In genomic region chr3:9280477-9281219, GRCh38 we compare ENCODE assay signal across 15 cellular contexts. TPM values are rescaled to one million over a fixed set of nuclear protein-coding genes. Genes with fewer than 3 reads are reported as not detected.
DNase-seq lines count a peak whose midpoint lies in the region; ATAC-seq and TF ChIP-seq lines count a peak whose summit lies in the region.
"Had no signal": no experiment of that assay in that cellular context is flagged by ENCODE, and none has a peak within 500 bp of the region (broad histone marks: within the 10 kb centered on the region; RNA-seq: fewer than 3 reads in every experiment).

No MANE protein-coding gene starts in this region.

- H3K4me3 Mint-ChIP-seq in stimulated activated memory B cell treated with anti-CD40 and anti-IgM and Interleukin-4, amounts not matched to agents 10 μg/mL and 1 μg/mL and 100 μg/mL, for 72 hours = no peak overlapping the region
- H3K4me3 Mint-ChIP-seq: activated CD8-positive, alpha-beta T cell treated with anti-CD3 and anti-CD28 coated beads, Interleukin-2, amount 10 ng/mL, durations not matched to agents 7 days and 5 days; activated naive CD8-positive, alpha-beta T cell; CD4-positive, CD25-positive, alpha-beta regulatory T cell; HFFc6; naive thymus-derived CD4-positive, alpha-beta T cell; T-cell had no signal

- H3K9me3 Mint-ChIP-seq in stimulated activated memory B cell treated with anti-CD40 and anti-IgM and Interleukin-4, amounts not matched to agents 10 μg/mL and 1 μg/mL and 100 μg/mL, for 72 hours = peaks cover 3% of the 10 kb centered on the region
- H3K9me3 Mint-ChIP-seq: HFFc6, T-cell had no signal

- H3K27me3 ChIP-seq in GM23248 (replicated peaks; ENCODE audit: insufficient read depth) (no peaks in the 10 kb centered on the region), endocrine pancreas (ENCODE audit: control insufficient read depth, insufficient read depth, low read length) (no peaks in the 10 kb centered on the region), neural cell (ENCODE audit: insufficient read depth, low read depth, low read length) (no peaks in the 10 kb centered on the region)

- no peak overlapping the region for H3K27ac Mint-ChIP-seq in stimulated activated memory B cell treated with anti-CD40 and anti-IgM and Interleukin-4, amounts not matched to agents 10 μg/mL and 1 μg/mL and 100 μg/mL, for 72 hours
- H3K27ac Mint-ChIP-seq: activated CD8-positive, alpha-beta T cell treated with anti-CD3 and anti-CD28 coated beads, Interleukin-2, amount 10 ng/mL, durations not matched to agents 7 days and 5 days; activated naive CD8-positive, alpha-beta T cell; HFFc6; naive thymus-derived CD4-positive, alpha-beta T cell; T-cell had no signal

- H3K36me3 ChIP-seq in GM23248 (ENCODE audit: low read depth) (no peaks in the 10 kb centered on the region), endocrine pancreas (ENCODE audit: control insufficient read depth, insufficient read depth, low read length) (no peaks in the 10 kb centered on the region), neural cell (ENCODE audit: insufficient read depth, low read length) (no peaks in the 10 kb centered on the region)

- H3K27ac ChIP-seq in GM23248 (peak overlapping the region; percentile 34; the same call in 1 of the 2 replicates), neural cell (ENCODE audit: low read length) (peak overlapping the region; percentile 69)

- H3K9ac ChIP-seq in GM23248 (peak overlapping the region; percentile 12; the same call in 1 of the 2 replicates), endocrine pancreas (ENCODE audit: control insufficient read depth, insufficient read depth, low read length) (no peak overlapping the region), neural cell (ENCODE audit: low read length) (peak overlapping the region; percentile 55)

- H2AFZ ChIP-seq in GM23248 (peak overlapping the region; percentile 46), neural cell (ENCODE audit: low read depth, low read length) (peak overlapping the region; percentile 29)

- no peaks in the 10 kb centered on the region for H3K4me1 Mint-ChIP-seq in stimulated activated memory B cell treated with anti-CD40 and anti-IgM and Interleukin-4, amounts not matched to agents 10 μg/mL and 1 μg/mL and 100 μg/mL, for 72 hours
- H3K4me1 Mint-ChIP-seq: naive thymus-derived CD4-positive, alpha-beta T cell; T-cell had no signal

- in situ Hi-C loops in GM23248 (cut with MboI) = no loop called here

- H4K20me1 ChIP-seq in GM23248 (ENCODE audit: insufficient read depth) (no peaks in the 10 kb centered on the region), neural cell (ENCODE audit: insufficient read depth) (no peaks in the 10 kb centered on the region)

- peaks cover 12% of the 10 kb centered on the region for H3K4me1 ChIP-seq in GM23248 (ENCODE audit: insufficient read depth)
- no peaks in the 10 kb centered on the region for H3K4me1 ChIP-seq in endocrine pancreas (ENCODE audit: control insufficient read depth, insufficient read depth, low read length)

- no peaks in the 10 kb centered on the region for H3K9me2 ChIP-seq in GM23248 (ENCODE audit: insufficient read depth)
- H3K9me2 ChIP-seq in neural cell (ENCODE audit: insufficient read depth, low read length) = no peaks in the 10 kb centered on the region

- H3F3A ChIP-seq in GM23248 (ENCODE audit: insufficient read depth) = no peaks in the 10 kb centered on the region; the same call in 1 of the 2 replicates
- no peaks in the 10 kb centered on the region for H3F3A ChIP-seq in neural cell (ENCODE audit: insufficient read depth, low read length, poor library complexity, severe bottlenecking)

- H3K4me3 ChIP-seq in GM23248 (no peak overlapping the region; the same call in 1 of the 2 replicates), endocrine pancreas (ENCODE audit: control insufficient read depth, insufficient read depth, low read length) (peak overlapping the region; percentile 60), neural cell (ENCODE audit: low read length) (peak overlapping the region; percentile 51)

- peak; percentile 45 for TF ChIP-seq EP300 in neural cell (conservative IDR thresholded peaks at IDR 0.05; ENCODE audit: poor library complexity, severe bottlenecking)

- no peaks in the 10 kb centered on the region for H3K9me3 ChIP-seq in GM23248 (ENCODE audit: low read depth)
- H3K9me3 ChIP-seq in endocrine pancreas (ENCODE audit: control insufficient read depth, low read length) = no peaks in the 10 kb centered on the region
- H3K9me3 ChIP-seq in neural cell (ENCODE audit: low read length) = no peaks in the 10 kb centered on the region

- no peak for ATAC-seq in stimulated activated memory B cell treated with anti-CD40 and anti-IgM and Interleukin-4, amounts not matched to agents 10 μg/mL and 1 μg/mL and 100 μg/mL, for 72 hours
- no peak for ATAC-seq in HG02973 (IDR thresholded peaks at IDR 0.05; ENCODE audit: unreplicated experiment)
- ATAC-seq: activated CD8-positive, alpha-beta T cell treated with anti-CD3 and anti-CD28 coated beads, Interleukin-2, amount 10 ng/mL, durations not matched to agents 7 days and 5 days; naive thymus-derived CD4-positive, alpha-beta T cell; T-cell had no signal

- peak; percentile 59 for TF ChIP-seq CTCF in neural cell (IDR thresholded peaks at IDR 0.05; ENCODE audit: poor library complexity, severe bottlenecking)

- peak; percentile 37 for TF ChIP-seq RAD21 in neural cell (conservative IDR thresholded peaks at IDR 0.05)

- H3K4me2 ChIP-seq in GM23248 (ENCODE audit: unreplicated experiment) = peak overlapping the region; percentile 38
- peak overlapping the region; percentile 50 for H3K4me2 ChIP-seq in neural cell (ENCODE audit: low read length)

- H3K79me2 ChIP-seq in GM23248 (ENCODE audit: insufficient read depth) = no peaks in the 10 kb centered on the region
- no peaks in the 10 kb centered on the region for H3K79me2 ChIP-seq in neural cell (replicated peaks; ENCODE audit: insufficient read depth, low read length)

- WGBS in GM23248 (ENCODE audit: low coverage in 1 of 2, low lambda C conversion rate in 2 of 2, missing lambda C conversion rate in 2 of 2), 2 experiments = 19% methylated on average over 10 of the region's 10 CpGs

- no peaks in the 10 kb centered on the region for H3K36me3 Mint-ChIP-seq in stimulated activated memory B cell treated with anti-CD40 and anti-IgM and Interleukin-4, amounts not matched to agents 10 μg/mL and 1 μg/mL and 100 μg/mL, for 72 hours
- H3K36me3 Mint-ChIP-seq: CD4-positive, CD25-positive, alpha-beta regulatory T cell; T-cell had no signal

- H3K27me3 Mint-ChIP-seq in stimulated activated memory B cell treated with anti-CD40 and anti-IgM and Interleukin-4, amounts not matched to agents 10 μg/mL and 1 μg/mL and 100 μg/mL, for 72 hours = peaks cover 11% of the 10 kb centered on the region
- H3K27me3 Mint-ChIP-seq: activated naive CD8-positive, alpha-beta T cell; naive thymus-derived CD4-positive, alpha-beta T cell had no signal

- DNase-seq in GM23248 = peak; percentile 53
- DNase-seq in NCI-H226 = peak; percentile 18
- DNase-seq in DMS153 treated with DMSO at 0.1 percent for 48 hours (lab: John Stamatoyannopoulos, UW; ENCODE audit: unreplicated experiment) = no peak
- DNase-seq in mucosa of gallbladder (ENCODE audit: low spot score) = no peak
- DNase-seq: activated CD8-positive, alpha-beta T cell treated with anti-CD3 and anti-CD28 coated beads, Interleukin-2, amount 10 ng/mL, durations not matched to agents 7 days and 5 days; CD4-positive, CD25-positive, alpha-beta regulatory T cell; HFFc6; naive thymus-derived CD4-positive, alpha-beta T cell; T-cell had no signal

TF ChIP-seq in neural cell, 6 proteins besides CTCF, POLR2A, EP300 and RAD21:
- no peak for TF ChIP-seq TAF1 (IDR thresholded peaks at IDR 0.05; ENCODE audit: low read depth)
- TF ChIP-seq SMC3 (conservative IDR thresholded peaks at IDR 0.05; ENCODE audit: poor library complexity) = peak; percentile 48
- TF ChIP-seq POLR2AphosphoS5 (IDR thresholded peaks at IDR 0.05) = peak; percentile 45
- TF ChIP-seq MXI1 (conservative IDR thresholded peaks at IDR 0.05; ENCODE audit: poor library complexity, severe bottlenecking) = peak; percentile 11
- TF ChIP-seq, protein P1, sequence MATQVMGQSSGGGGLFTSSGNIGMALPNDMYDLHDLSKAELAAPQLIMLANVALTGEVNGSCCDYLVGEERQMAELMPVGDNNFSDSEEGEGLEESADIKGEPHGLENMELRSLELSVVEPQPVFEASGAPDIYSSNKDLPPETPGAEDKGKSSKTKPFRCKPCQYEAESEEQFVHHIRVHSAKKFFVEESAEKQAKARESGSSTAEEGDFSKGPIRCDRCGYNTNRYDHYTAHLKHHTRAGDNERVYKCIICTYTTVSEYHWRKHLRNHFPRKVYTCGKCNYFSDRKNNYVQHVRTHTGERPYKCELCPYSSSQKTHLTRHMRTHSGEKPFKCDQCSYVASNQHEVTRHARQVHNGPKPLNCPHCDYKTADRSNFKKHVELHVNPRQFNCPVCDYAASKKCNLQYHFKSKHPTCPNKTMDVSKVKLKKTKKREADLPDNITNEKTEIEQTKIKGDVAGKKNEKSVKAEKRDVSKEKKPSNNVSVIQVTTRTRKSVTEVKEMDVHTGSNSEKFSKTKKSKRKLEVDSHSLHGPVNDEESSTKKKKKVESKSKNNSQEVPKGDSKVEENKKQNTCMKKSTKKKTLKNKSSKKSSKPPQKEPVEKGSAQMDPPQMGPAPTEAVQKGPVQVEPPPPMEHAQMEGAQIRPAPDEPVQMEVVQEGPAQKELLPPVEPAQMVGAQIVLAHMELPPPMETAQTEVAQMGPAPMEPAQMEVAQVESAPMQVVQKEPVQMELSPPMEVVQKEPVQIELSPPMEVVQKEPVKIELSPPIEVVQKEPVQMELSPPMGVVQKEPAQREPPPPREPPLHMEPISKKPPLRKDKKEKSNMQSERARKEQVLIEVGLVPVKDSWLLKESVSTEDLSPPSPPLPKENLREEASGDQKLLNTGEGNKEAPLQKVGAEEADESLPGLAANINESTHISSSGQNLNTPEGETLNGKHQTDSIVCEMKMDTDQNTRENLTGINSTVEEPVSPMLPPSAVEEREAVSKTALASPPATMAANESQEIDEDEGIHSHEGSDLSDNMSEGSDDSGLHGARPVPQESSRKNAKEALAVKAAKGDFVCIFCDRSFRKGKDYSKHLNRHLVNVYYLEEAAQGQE (IDR thresholded peaks at IDR 0.05; ENCODE audit: borderline replicate concordance) = peak; percentile 58
- TF ChIP-seq EZH2 (IDR thresholded peaks at IDR 0.05; ENCODE audit: borderline replicate concordance, insufficient read depth, low read length, poor library complexity, severe bottlenecking) = no peak

RNA-seq across cellular contexts. Expression of gene SRGAP3, which starts 31.2 kb away (rescaled TPM):
- 0.13 and 1.7 TPM in 2 replicates for total RNA-seq in GM23248 (2014; rRNA removed; shearing (Covaris generic))
- polyA plus RNA-seq in GM23248 (2016; fragmentation: Nextera tagmentation; extraction: Ambion mirVana) (0.89 and 0.91 TPM in 2 replicates), neural cell (31.5 and 45.6 TPM in 2 replicates)
- 154 and 207 TPM in 2 replicates for polyA minus RNA-seq in neural cell
- total RNA-seq in mucosa of gallbladder = 7.8 TPM
- total RNA-seq: endothelial cell of umbilical vein had no signal

Comparison
In these comparisons a context has a peak if more than half of its experiments do, and no peak if none do; other contexts are left out.
1. DNase-seq: peak in GM23248 (single experiment) and NCI-H226 (single experiment); none in DMS153 treated with DMSO at 0.1 percent for 48 hours (single experiment) and mucosa of gallbladder (single experiment).